In genomic region chr3:100972867-100973266, GRCh38 we compare ENCODE assay signal across 1 cellular context.
TF ChIP-seq lines count a peak whose summit lies in the region.

No MANE protein-coding gene starts in this region.

TF ChIP-seq in A549, 52 proteins besides CTCF, POLR2A, EP300 and RAD21 (continued from another document):
- TF ChIP-seq ZFP36 (IDR thresholded peaks at IDR 0.05; ENCODE audit: borderline replicate concordance, partially characterized antibody) (no peak), FOXS1 (CRISPR knock-in tag; IDR thresholded peaks at IDR 0.05) (no peak), HOXB5 (CRISPR knock-in tag; IDR thresholded peaks at IDR 0.05) (no peak), EHF (CRISPR knock-in tag; IDR thresholded peaks at IDR 0.05) (no peak)
